Comparison of ENCODE assay signal across 9 cellular contexts in the genomic region with DNA sequence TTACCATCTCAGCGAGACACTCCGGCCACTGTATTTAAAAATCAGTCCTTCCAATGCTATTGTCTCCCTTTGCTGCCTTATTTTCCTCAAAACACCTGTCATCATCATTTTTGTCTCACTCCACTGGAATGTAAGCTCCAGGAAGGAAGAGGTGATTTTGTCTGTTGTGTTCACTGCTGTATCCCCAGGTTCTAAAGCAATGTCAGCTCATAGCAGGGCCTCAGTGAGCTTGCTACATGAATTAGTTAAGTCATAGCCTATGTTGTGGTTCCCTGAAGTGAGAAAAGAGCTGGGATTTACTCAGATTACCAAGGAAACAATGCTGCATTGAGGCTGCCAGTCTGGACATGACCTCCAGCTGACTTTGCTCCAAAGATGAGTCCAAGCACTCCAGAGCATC.
"Had no signal": no experiment of that assay in that cellular context is flagged by ENCODE, and none has a peak within 500 bp of the region (broad histone marks: within the 10 kb centered on the region; RNA-seq: fewer than 3 reads in every experiment).

No MANE protein-coding gene starts in this region.

- H3K9me3 Mint-ChIP-seq: HFFc6 had no signal

- H3K4me3 Mint-ChIP-seq: HFFc6, IgD-negative memory B cell had no signal

- H3K4me3 ChIP-seq: GM23248, HAP-1 had no signal

- FAIRE-seq: HepG2 had no signal

- H3K27ac Mint-ChIP-seq: HFFc6, IgD-negative memory B cell had no signal

- ATAC-seq: HCT116, HepG2 had no signal

- H3K36me3 ChIP-seq: HAP-1 had no signal

- DNase-seq: GM23248, GOT3, H7, HFFc6, KBM-7 had no signal
